In genomic region chr3:135558906-135559305, GRCh38 we compare ENCODE assay signal across 20 cellular contexts.
"Had no signal": no experiment of that assay in that cellular context is flagged by ENCODE, and none has a peak within 500 bp of the region (broad histone marks: within the 10 kb centered on the region; RNA-seq: fewer than 3 reads in every experiment).

No MANE protein-coding gene starts in this region.

- ATAC-seq: esophagus mucosa; foreskin keratinocyte; naive thymus-derived CD4-positive, alpha-beta T cell; stimulated activated effector memory CD8-positive, alpha-beta T cell treated with anti-CD3 and anti-CD28 coated beads, Interleukin-12 subunit alpha, Interleukin-12 subunit beta, amount 100 ng/mL, for 72 hours; stimulated activated naive CD8-positive, alpha-beta T cell treated with anti-CD3 and anti-CD28 coated beads, Interleukin-15, Interleukin-2, amounts not matched to agents 100 U/mL and 50 U/mL, for 24 hours; upper lobe of right lung had no signal

- H3K27ac ChIP-seq: coronary artery, foreskin keratinocyte, hepatocyte, neutrophil, sigmoid colon, tibial artery, upper lobe of right lung, vagina had no signal

- DNase-seq: effector CD4-positive, alpha-beta T cell; endodermal cell; foreskin keratinocyte; head of caudate nucleus; kidney glomerular epithelial cell; mammary epithelial cell; naive thymus-derived CD4-positive, alpha-beta T cell; posterior cingulate gyrus; sigmoid colon; stimulated activated CD4-positive, alpha-beta T cell treated with anti-CD3 and anti-CD28 coated beads, Interleukin-4, amount 100 ng/mL, for 1 hour; stimulated activated CD8-positive, alpha-beta memory T cell treated with anti-CD3 and anti-CD28 coated beads, Interleukin-4, amount 100 ng/mL, for 48 hours; stimulated activated naive CD8-positive, alpha-beta T cell treated with anti-CD3 and anti-CD28 coated beads, Interleukin-15, Interleukin-2, amounts not matched to agents 100 U/mL and 50 U/mL, for 24 hours; tibial artery; upper lobe of right lung had no signal

- H3K4me1 ChIP-seq: foreskin keratinocyte, sigmoid colon, tibial artery, upper lobe of right lung, vagina had no signal

- H3K27ac Mint-ChIP-seq: endodermal cell; naive thymus-derived CD4-positive, alpha-beta T cell; stimulated activated effector memory CD8-positive, alpha-beta T cell treated with anti-CD3 and anti-CD28 coated beads, Interleukin-12 subunit alpha, Interleukin-12 subunit beta, amount 100 ng/mL, for 72 hours had no signal

- H3K4me3 Mint-ChIP-seq: endodermal cell; naive thymus-derived CD4-positive, alpha-beta T cell; stimulated activated effector memory CD8-positive, alpha-beta T cell treated with anti-CD3 and anti-CD28 coated beads, Interleukin-12 subunit alpha, Interleukin-12 subunit beta, amount 100 ng/mL, for 72 hours had no signal

- H3K4me1 Mint-ChIP-seq: naive thymus-derived CD4-positive, alpha-beta T cell; stimulated activated effector memory CD8-positive, alpha-beta T cell treated with anti-CD3 and anti-CD28 coated beads, Interleukin-12 subunit alpha, Interleukin-12 subunit beta, amount 100 ng/mL, for 72 hours had no signal

- H3K36me3 ChIP-seq: neutrophil, sigmoid colon, tibial artery, upper lobe of right lung, vagina had no signal

- H3K36me3 Mint-ChIP-seq: naive thymus-derived CD4-positive, alpha-beta T cell; stimulated activated effector memory CD8-positive, alpha-beta T cell treated with anti-CD3 and anti-CD28 coated beads, Interleukin-12 subunit alpha, Interleukin-12 subunit beta, amount 100 ng/mL, for 72 hours had no signal

- H3K9me3 ChIP-seq: neutrophil, sigmoid colon, tibial artery, upper lobe of right lung, vagina had no signal

- H3K9me3 Mint-ChIP-seq: endodermal cell had no signal

- H3K27me3 ChIP-seq: foreskin keratinocyte, hepatocyte, neutrophil, sigmoid colon, tibial artery, upper lobe of right lung, vagina had no signal

- H3K4me3 ChIP-seq: coronary artery, hepatocyte, sigmoid colon, tibial artery, upper lobe of right lung, vagina had no signal
